ENCODE assay signal across 10 cellular contexts in genomic region chr7:149494738-149495368, GRCh38. TPM values are rescaled to one million over a fixed set of nuclear protein-coding genes. Genes with fewer than 3 reads are reported as not detected.
DNase-seq lines count a peak whose midpoint lies in the region; ATAC-seq and TF ChIP-seq lines count a peak whose summit lies in the region.
"Had no signal": no experiment of that assay in that cellular context is flagged by ENCODE, and none has a peak within 500 bp of the region (broad histone marks: within the 10 kb centered on the region; RNA-seq: fewer than 3 reads in every experiment).

No MANE protein-coding gene starts in this region.

- H3K9me3 Mint-ChIP-seq in progenitor cell of endocrine pancreas (ENCODE audit: low read depth), result no peaks in the 10 kb centered on the region
- H3K9me3 Mint-ChIP-seq: central memory CD8-positive, alpha-beta T cell had no signal

- H3K4me3 Mint-ChIP-seq in progenitor cell of endocrine pancreas (ENCODE audit: low read depth), result no peak overlapping the region
- H3K4me3 Mint-ChIP-seq: central memory CD8-positive, alpha-beta T cell had no signal

- H3K27ac ChIP-seq in caudate nucleus (ENCODE audit: low read depth, low read length), result no peak overlapping the region

- in situ Hi-C loops in Caki2 (cut with HindIII; ENCODE audit: low pct_unique_long_range_greater_than_20kb, low sequenced_read_pairs), result no loop called here

- H3K27ac Mint-ChIP-seq in progenitor cell of endocrine pancreas, result peak overlapping the region; percentile 42

- H3K27me3 Mint-ChIP-seq in progenitor cell of endocrine pancreas, result peaks cover 12% of the 10 kb centered on the region
- H3K27me3 Mint-ChIP-seq: central memory CD8-positive, alpha-beta T cell had no signal

- no peak for ATAC-seq in GM19324 (IDR thresholded peaks at IDR 0.05; ENCODE audit: low FRiP score, unreplicated experiment)

- DNase-seq in Caki2 (ENCODE audit: low read depth) (peak; percentile 88), NOMO-1 treated with dmso at 0.1 percent for 144 hours (lab: John Stamatoyannopoulos, UW; ENCODE audit: unreplicated experiment) (peak; percentile 7), erythroblast (lab: John Stamatoyannopoulos, UW) (peak; percentile 92 to 94), progenitor cell of endocrine pancreas (ENCODE audit: low spot score, unreplicated experiment) (no peak), NCI-H345 (lab: John Stamatoyannopoulos, UW) (no peak), NCI-H526 (lab: John Stamatoyannopoulos, UW) (no peak), caudate nucleus (lab: John Stamatoyannopoulos, UW) (no peak)
- DNase-seq: NCI-H1417 treated with DMSO at 0.1 percent for 48 hours had no signal

- peaks cover 19% of the 10 kb centered on the region for H3K4me1 Mint-ChIP-seq in progenitor cell of endocrine pancreas (ENCODE audit: low read depth)

- no peak for TF ChIP-seq POLR2A in erythroblast (IDR thresholded peaks at IDR 0.05; ENCODE audit: low read length)

- no peak for TF ChIP-seq CTCF in progenitor cell of endocrine pancreas (IDR thresholded peaks at IDR 0.05; ENCODE audit: unreplicated experiment)

- peaks cover 17% of the 10 kb centered on the region for H3K36me3 Mint-ChIP-seq in progenitor cell of endocrine pancreas (ENCODE audit: insufficient read depth)

RNA-seq across cellular contexts. Expression of gene ZNF746, which starts 2.8 kb away (rescaled TPM):
- 41.4 and 48.6 TPM in 2 replicates for total RNA-seq in Caki2 (2014; rRNA removed; shearing (Covaris generic); ENCODE audit: low replicate concordance)
- total RNA-seq in progenitor cell of endocrine pancreas, result 25.6 and 26.7 TPM in 2 replicates

RNA-seq across cellular contexts. Expression of gene ZNF777, which starts 34.0 kb away (rescaled TPM):
- 12.3 and 19.6 TPM in 2 replicates for total RNA-seq in Caki2 (2014; rRNA removed; shearing (Covaris generic); ENCODE audit: low replicate concordance)
- total RNA-seq in progenitor cell of endocrine pancreas, result 19.0 and 20.3 TPM in 2 replicates

Comparison
In these comparisons a context has a peak if more than half of its experiments do, and no peak if none do; other contexts are left out.
1. DNase-seq: peak in Caki2 (single experiment), NOMO-1 treated with dmso at 0.1 percent for 144 hours (single experiment) and erythroblast (2 of 2); none in progenitor cell of endocrine pancreas (single experiment), NCI-H345 (single experiment), NCI-H526 (0 of 2) and caudate nucleus (0 of 61).